In the genomic region with DNA sequence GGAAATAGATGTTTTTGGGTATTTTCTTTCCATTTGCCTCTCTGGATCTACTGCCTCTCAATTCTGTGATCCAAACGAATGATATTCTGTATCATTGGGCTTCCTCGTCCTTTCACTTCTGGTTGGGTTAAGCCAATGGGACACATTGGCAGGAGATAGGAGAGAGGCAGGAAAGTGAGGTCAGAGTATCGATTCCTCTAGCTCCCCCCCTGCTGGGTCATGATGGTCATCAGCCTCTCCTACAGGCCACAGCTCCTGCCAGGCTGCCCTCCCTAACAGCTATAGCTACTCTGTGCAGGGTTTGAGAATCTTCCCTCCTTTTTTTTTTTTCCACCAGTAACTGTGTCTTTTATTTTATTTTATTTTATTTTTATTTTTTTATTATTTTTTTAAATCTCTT, we compare ENCODE assay signal across 37 cellular contexts. TPM values are rescaled to one million over a fixed set of nuclear protein-coding genes. Genes with fewer than 3 reads are reported as not detected.
"Had no signal": no experiment of that assay in that cellular context is flagged by ENCODE, and none has a peak within 500 bp of the region (broad histone marks: within the 10 kb centered on the region; RNA-seq: fewer than 3 reads in every experiment).

No MANE protein-coding gene starts in this region.

- H3K9me3 ChIP-seq: adrenal gland, ascending aorta had no signal

- H3K27ac Mint-ChIP-seq: activated B cell treated with CpG ODN at 0.5 μM for 24 hours; activated CD4-positive, alpha-beta memory T cell treated with anti-CD3 and anti-CD28 coated beads for 36 hours; activated CD4-positive, alpha-beta T cell treated with anti-CD3 and anti-CD28 coated beads, Interleukin-2, amount 10 ng/mL, durations not matched to agents 24 days and 14 days; activated CD8-positive, alpha-beta T cell treated with anti-CD3 and anti-CD28 coated beads for 36 hours; activated naive CD4-positive, alpha-beta T cell treated with anti-CD3 and anti-CD28 coated beads for 36 hours; activated naive CD4-positive, alpha-beta T cell treated with anti-CD3 and anti-CD28 coated beads, Interleukin-2, amount 50 U/mL, for 72 hours; activated naive CD8-positive, alpha-beta T cell treated with anti-CD3 and anti-CD28 coated beads for 36 hours; activated T-cell treated with anti-CD3 and anti-CD28 coated beads, Interleukin-2, amount 50 U/mL, for 72 hours; activated T-helper 1 cell treated with anti-CD3 and anti-CD28 coated beads, Interleukin-12 subunit alpha, Interleukin-12 subunit beta, Interleukin-2, Interleukin-4 antibody, amounts not matched to agents 30 ng/mL and 10 ng/mL and 1 ng/mL, durations not matched to agents 14 hours and 24 hours and 36 hours; activated T-helper 17 cell treated with anti-CD3 and anti-CD28 coated beads, Interleukin-2, amount 50 U/mL, for 72 hours; brain; T-helper 1 cell treated with Interleukin-12 subunit alpha and Interleukin-12 subunit beta and Interleukin-4 antibody, amounts not matched to agents 30 μg/mL and 1 μg/mL, for 36 hours; T-helper 2 cell treated with Interferon-gamma antibody and Interleukin-4, amounts not matched to agents 5 μg/mL and 100 μg/mL, for 36 hours had no signal

- H3K4me1 ChIP-seq: adrenal gland, ascending aorta had no signal

- H3K36me3 ChIP-seq: adrenal gland, ascending aorta, cardiac muscle cell, WERI-Rb-1 had no signal

- ATAC-seq: activated CD8-positive, alpha-beta T cell treated with anti-CD3 and anti-CD28 coated beads for 36 hours; activated naive CD4-positive, alpha-beta T cell treated with anti-CD3 and anti-CD28 coated beads, Interleukin-2, amount 50 U/mL, for 72 hours; activated T-cell treated with anti-CD3 and anti-CD28 coated beads, Interleukin-2, amount 50 U/mL, for 4 hours; activated T-cell treated with anti-CD3 and anti-CD28 coated beads, Interleukin-2, amount 50 U/mL, for 72 hours; activated T-helper 17 cell treated with anti-CD3 and anti-CD28 coated beads, Interleukin-2, amount 50 U/mL, for 72 hours had no signal

- H3K27me3 Mint-ChIP-seq: brain had no signal

- H3K4me3 Mint-ChIP-seq: activated B cell treated with CpG ODN at 0.5 μM for 24 hours; activated CD4-positive, alpha-beta memory T cell treated with anti-CD3 and anti-CD28 coated beads for 36 hours; activated CD4-positive, alpha-beta T cell treated with anti-CD3 and anti-CD28 coated beads, Interleukin-2, amount 10 ng/mL, durations not matched to agents 24 days and 14 days; activated CD8-positive, alpha-beta T cell treated with anti-CD3 and anti-CD28 coated beads for 36 hours; activated naive CD4-positive, alpha-beta T cell treated with anti-CD3 and anti-CD28 coated beads for 36 hours; activated naive CD8-positive, alpha-beta T cell treated with anti-CD3 and anti-CD28 coated beads for 36 hours; activated T-cell treated with anti-CD3 and anti-CD28 coated beads, Interleukin-2, amount 50 U/mL, for 4 hours; activated T-cell treated with anti-CD3 and anti-CD28 coated beads, Interleukin-2, amount 50 U/mL, for 72 hours; activated T-helper 1 cell treated with anti-CD3 and anti-CD28 coated beads, Interleukin-12 subunit alpha, Interleukin-12 subunit beta, Interleukin-2, Interleukin-4 antibody, amounts not matched to agents 30 ng/mL and 10 ng/mL and 1 ng/mL, durations not matched to agents 14 hours and 24 hours and 36 hours; activated T-helper 17 cell treated with anti-CD3 and anti-CD28 coated beads, Interleukin-2, amount 50 U/mL, for 72 hours; brain; central memory CD8-positive, alpha-beta T cell; T-helper 1 cell treated with Interleukin-12 subunit alpha and Interleukin-12 subunit beta and Interleukin-4 antibody, amounts not matched to agents 30 μg/mL and 1 μg/mL, for 36 hours; T-helper 2 cell treated with Interferon-gamma antibody and Interleukin-4, amounts not matched to agents 5 μg/mL and 100 μg/mL, for 36 hours had no signal

- H3K4me3 ChIP-seq: adrenal gland, ascending aorta, cardiac muscle cell had no signal

- H3K27ac ChIP-seq: adrenal gland, ascending aorta, cardiac muscle cell, WERI-Rb-1 had no signal

- H3K27me3 ChIP-seq: adrenal gland, ascending aorta, cardiac muscle cell had no signal

- H3K9me3 Mint-ChIP-seq: activated B cell treated with CpG ODN at 0.5 μM for 24 hours; activated CD4-positive, alpha-beta memory T cell treated with anti-CD3 and anti-CD28 coated beads for 36 hours; activated CD4-positive, alpha-beta T cell treated with anti-CD3 and anti-CD28 coated beads, Interleukin-2, amount 10 ng/mL, durations not matched to agents 24 days and 14 days; activated naive CD4-positive, alpha-beta T cell treated with anti-CD3 and anti-CD28 coated beads for 36 hours; activated naive CD8-positive, alpha-beta T cell treated with anti-CD3 and anti-CD28 coated beads for 36 hours; activated T-cell treated with anti-CD3 and anti-CD28 coated beads, Interleukin-2, amount 50 U/mL, for 4 hours; activated T-helper 1 cell treated with anti-CD3 and anti-CD28 coated beads, Interleukin-12 subunit alpha, Interleukin-12 subunit beta, Interleukin-2, Interleukin-4 antibody, amounts not matched to agents 30 ng/mL and 10 ng/mL and 1 ng/mL, durations not matched to agents 14 hours and 24 hours and 36 hours; T-helper 1 cell treated with Interleukin-12 subunit alpha and Interleukin-12 subunit beta and Interleukin-4 antibody, amounts not matched to agents 30 μg/mL and 1 μg/mL, for 36 hours; T-helper 2 cell treated with Interferon-gamma antibody and Interleukin-4, amounts not matched to agents 5 μg/mL and 100 μg/mL, for 36 hours had no signal

- H3K4me1 Mint-ChIP-seq: activated B cell treated with CpG ODN at 0.5 μM for 24 hours; activated CD4-positive, alpha-beta T cell treated with anti-CD3 and anti-CD28 coated beads, Interleukin-2, amount 10 ng/mL, durations not matched to agents 24 days and 14 days; activated naive CD8-positive, alpha-beta T cell treated with anti-CD3 and anti-CD28 coated beads for 36 hours; activated T-helper 17 cell treated with anti-CD3 and anti-CD28 coated beads, Interleukin-2, amount 50 U/mL, for 72 hours; central memory CD8-positive, alpha-beta T cell had no signal

- DNase-seq: activated B cell treated with CpG ODN at 0.5 μM for 24 hours; activated CD4-positive, alpha-beta memory T cell treated with anti-CD3 and anti-CD28 coated beads for 36 hours; activated CD4-positive, alpha-beta T cell treated with anti-CD3 and anti-CD28 coated beads for 4 hours; activated CD4-positive, alpha-beta T cell treated with anti-CD3 and anti-CD28 coated beads, Interleukin-2, amount 10 ng/mL, durations not matched to agents 24 days and 14 days; activated CD4-positive, alpha-beta T cell treated with anti-CD3 and anti-CD28 coated beads, Interleukin-2, amount 50 U/mL, for 1 hour; activated CD4-positive, alpha-beta T cell treated with anti-CD3 and anti-CD28 coated beads, Interleukin-2, amount 50 U/mL, for 4 hours; activated CD4-positive, CD25-positive, alpha-beta regulatory T cell treated with anti-CD3 and anti-CD28 coated beads, Interleukin-2, amount 50 U/mL, for 72 hours; activated CD8-positive, alpha-beta memory T cell treated with anti-CD3 and anti-CD28 coated beads, Interleukin-2, amount 50 U/mL, for 4 hours; activated CD8-positive, alpha-beta T cell treated with anti-CD3 and anti-CD28 coated beads for 36 hours; activated effector memory CD4-positive, alpha-beta T cell treated with anti-CD3 and anti-CD28 coated beads, Interleukin-2, amount 50 U/mL, for 16 hours; activated gamma-delta T cell treated with Interleukin-2 at 50 U/mL for 16 hours; activated naive CD4-positive, alpha-beta T cell; activated naive CD4-positive, alpha-beta T cell treated with anti-CD3 and anti-CD28 coated beads for 36 hours; activated naive CD4-positive, alpha-beta T cell treated with anti-CD3 and anti-CD28 coated beads, Interleukin-2, amount 50 U/mL, for 16 hours; activated naive CD8-positive, alpha-beta T cell treated with anti-CD3 and anti-CD28 coated beads for 36 hours; activated T-cell treated with anti-CD3 and anti-CD28 coated beads for 4 hours; activated T-cell treated with anti-CD3 and anti-CD28 coated beads, Interleukin-2, amount 50 U/mL, for 1 hour; activated T-cell treated with anti-CD3 and anti-CD28 coated beads, Interleukin-2, amount 50 U/mL, for 4 hours; activated T-cell treated with anti-CD3 and anti-CD28 coated beads, Interleukin-2, amount 50 U/mL, for 72 hours; adrenal gland; amniotic stem cell; anterior cingulate cortex; caudate nucleus; cerebellar nuclear complex; T-helper 1 cell; T-helper 2 cell; T-helper 9 cell; WERI-Rb-1 had no signal

- H3K36me3 Mint-ChIP-seq: activated CD4-positive, alpha-beta memory T cell treated with anti-CD3 and anti-CD28 coated beads for 36 hours; activated naive CD8-positive, alpha-beta T cell treated with anti-CD3 and anti-CD28 coated beads for 36 hours had no signal

RNA-seq across cellular contexts. Expression of a gene that starts 39.4 kb away (rescaled TPM):
- total RNA-seq: activated B cell treated with CpG ODN at 0.5 μM for 24 hours had no signal
